ENCODE assay signal across 17 cellular contexts in genomic region chr12:125114365-125115141, GRCh38. TPM values are rescaled to one million over a fixed set of nuclear protein-coding genes. Genes with fewer than 3 reads are reported as not detected.
DNase-seq lines count a peak whose midpoint lies in the region; ATAC-seq, FAIRE-seq and TF ChIP-seq lines count a peak whose summit lies in the region.
"Had no signal": no experiment of that assay in that cellular context is flagged by ENCODE, and none has a peak within 500 bp of the region (broad histone marks: within the 10 kb centered on the region; RNA-seq: fewer than 3 reads in every experiment).

No MANE protein-coding gene starts in this region.

- no peak for FAIRE-seq in K562 (lab: Jason Lieb, UNC)
- FAIRE-seq: H54, small intestine had no signal

- TF ChIP-seq CTCF in K562 (IDR thresholded peaks at IDR 0.05 in 2 of 3, conservative IDR thresholded peaks at IDR 0.05 in 1 of 3; ENCODE audit: insufficient read depth in 2 of 3, low read depth in 1 of 3, low read length in 3 of 3): no peak
- TF ChIP-seq CTCF in esophagus squamous epithelium (IDR thresholded peaks at IDR 0.05): no peak

- no peak overlapping the region for H3K27ac ChIP-seq in K562 (ENCODE audit: extremely low read depth, low read depth, low read length)
- no peak overlapping the region for H3K27ac ChIP-seq in esophagus squamous epithelium
- H3K27ac ChIP-seq: brain microvascular endothelial cell, parathyroid adenoma had no signal

- H3K79me2 ChIP-seq in K562 (ENCODE audit: control insufficient read depth, insufficient read depth, low read length): no peaks in the 10 kb centered on the region
- H3K79me2 ChIP-seq: parathyroid adenoma had no signal

- CTCF ChIA-PET in K562 (lab: Yijun Ruan, JAX; ENCODE audit: low intra/inter-chr PET ratio): no interaction called here

- TF ChIP-seq RAD21 in K562 (CRISPR knock-in tag; conservative IDR thresholded peaks at IDR 0.05 in 1 of 2, IDR thresholded peaks at IDR 0.05 in 1 of 2): no peak

- H4K20me1 ChIP-seq in K562 (replicated peaks; ENCODE audit: control insufficient read depth, insufficient read depth, low read length): no peaks in the 10 kb centered on the region

- no peak overlapping the region for H3K9ac ChIP-seq in K562 (ENCODE audit: insufficient read depth in 1 of 2, low read depth in 2 of 2, low read length in 2 of 2)
- H3K9ac ChIP-seq: parathyroid adenoma had no signal

- intact Hi-C loops in K562 (cut with micrococcal nuclease) (no loop called here), esophagus squamous epithelium (cut with DNase I) (no loop called here)

- TF ChIP-seq POLR2A in GM18505 (IDR thresholded peaks at IDR 0.05; ENCODE audit: borderline replicate concordance, extremely low read depth, insufficient read depth, insufficient read length) (no peak), K562 (conservative IDR thresholded peaks at IDR 0.05) (no peak), esophagus squamous epithelium (IDR thresholded peaks at IDR 0.05) (no peak)

- in situ Hi-C loops in K562 (cut with MboI): no loop called here

- DNase-seq in K562 (ENCODE audit: extremely low read depth in 1 of 4, low spot score in 3 of 4): no peak
- DNase-seq in globus pallidus (ENCODE audit: low spot score): no peak
- DNase-seq in esophagus squamous epithelium (lab: John Stamatoyannopoulos, UW): no peak
- DNase-seq in NCI-H510A (lab: John Stamatoyannopoulos, UW): no peak
- DNase-seq: activated naive CD4-positive, alpha-beta T cell treated with Interleukin-2 at 50 U/mL for 16 hours; BE2C; brain microvascular endothelial cell; left colon; NCI-H1694; NCI-H510A treated with DMSO at 0.1 percent for 48 hours; small intestine had no signal

- WGBS in K562 (ENCODE audit: insufficient coverage, low coverage, missing lambda C conversion rate): 80% methylated on average over 24 of the region's 40 CpGs
- no CpG with 5 or more reads among the region's 40 CpGs for WGBS in esophagus squamous epithelium, 2 donors

- no peak for TF ChIP-seq EP300 in K562 (IDR thresholded peaks at IDR 0.05; ENCODE audit: low read length)

- POLR2A ChIA-PET in K562 (lab: Yijun Ruan, JAX): no interaction called here

- BruUV-seq in K562 (replicated peaks; lab: Mats Ljungman, UMichigan): no TSS peak

- H3K4me1 ChIP-seq in K562 (replicated peaks in 1 of 2; ENCODE audit: control insufficient read depth in 2 of 2, insufficient read depth in 2 of 2, low read length in 2 of 2): peaks cover 3 to 12% of the 10 kb centered on the region in 2 experiments; a peak in 3 of 5 replicates
- peaks cover 0 to 9% (median 0%) of the 10 kb centered on the region in 3 donors for H3K4me1 ChIP-seq in esophagus squamous epithelium
- H3K4me1 ChIP-seq: parathyroid adenoma had no signal

- no peak overlapping the region for H3K4me2 ChIP-seq in K562 (ENCODE audit: insufficient read depth, low read length)

- ATAC-seq in GM18505 (IDR thresholded peaks at IDR 0.05; ENCODE audit: unreplicated experiment): peak; percentile 72
- ATAC-seq in GM18909 (IDR thresholded peaks at IDR 0.05; ENCODE audit: poor library complexity, unreplicated experiment): peak; percentile 43
- peak; percentile 60 for ATAC-seq in HG02763 (IDR thresholded peaks at IDR 0.05; ENCODE audit: unreplicated experiment)
- ATAC-seq in K562: no peak
- ATAC-seq in HG02678 (IDR thresholded peaks at IDR 0.05; ENCODE audit: unreplicated experiment): no peak
- ATAC-seq: left colon had no signal

- no peaks in the 10 kb centered on the region for H3K9me1 ChIP-seq in K562 (ENCODE audit: control insufficient read depth, insufficient read depth, low read length)

- H2AFZ ChIP-seq in K562 (ENCODE audit: low read depth, low read length): no peak overlapping the region
- H2AFZ ChIP-seq: parathyroid adenoma had no signal

- H3K27me3 ChIP-seq in K562 (ENCODE audit: control insufficient read depth in 2 of 2, insufficient read depth in 2 of 2, low read length in 2 of 2) (no peaks in the 10 kb centered on the region), esophagus squamous epithelium (no peaks in the 10 kb centered on the region)
- H3K27me3 ChIP-seq: BE2C, brain microvascular endothelial cell had no signal

- H3K9me3 ChIP-seq in K562 (replicated peaks; ENCODE audit: control insufficient read depth, insufficient read depth, low read depth, low read length) (no peaks in the 10 kb centered on the region), esophagus squamous epithelium (no peaks in the 10 kb centered on the region)
- H3K9me3 ChIP-seq: BE2C had no signal

- H3K36me3 ChIP-seq in K562 (ENCODE audit: control insufficient read depth, insufficient read depth, low read length) (peaks cover 9% of the 10 kb centered on the region; the same call in 2 of the 3 replicates), esophagus squamous epithelium (peaks cover 0 to 100% (median 8%) of the 10 kb centered on the region in 3 donors)

- no peak overlapping the region for H3K4me3 ChIP-seq in K562
- H3K4me3 ChIP-seq in esophagus squamous epithelium: no peak overlapping the region

TF ChIP-seq in K562, 482 proteins besides CTCF, POLR2A, EP300 and RAD21:
- TF ChIP-seq POLR2G (IDR thresholded peaks at IDR 0.05; ENCODE audit: low read depth, low read length) (0 out of 2 replicates have a peak, but pooled peaks have one; percentile 19), ZNF507 (tag; conservative IDR thresholded peaks at IDR 0.05) (no peak), CHD2 (IDR thresholded peaks at IDR 0.05; ENCODE audit: low read depth, low read length) (no peak)

RNA-seq across cellular contexts. Expression of gene AACS, which starts 49.3 kb away (rescaled TPM):
- 70.2 and 94.5 TPM in 2 replicates for total RNA-seq in K562 (2011; cell fraction: chromatin; rRNA removed; ENCODE audit: low replicate concordance)
- 32.8 and 38.7 TPM in 2 replicates for total RNA-seq in K562 (2011; cell fraction: nucleolus; rRNA removed)
- 53.8 and 66.5 TPM in 2 replicates for total RNA-seq in K562 (2011; cell fraction: nucleoplasm; rRNA removed)
- total RNA-seq in K562 (2014; rRNA removed) (5.9 and 8.0 TPM in 2 replicates), K562 (2014; rRNA removed; fragmentation: Illumina TruSeq; extraction: Trizol) (4.3 and 5.5 TPM in 2 replicates), K562 (2015; rRNA removed; fragmentation: Illumina TruSeq; extraction: Trizol) (4.9 and 6.0 TPM in 2 replicates), K562 (2021) (13.0 and 13.5 TPM in 2 replicates), esophagus squamous epithelium (10 to 100 TPM; 38.0 to 53.3 (median 44.3) TPM)
- polyA plus RNA-seq in K562 (2011; rRNA removed) (5.5 and 6.3 TPM in 2 replicates), K562 (2014; fragmentation: Illumina TruSeq; extraction: Trizol) (6.2 and 7.5 TPM in 2 replicates), K562 (2014; fragmentation: Nextera tagmentation; extraction: Ambion mirVana) (1 to 10 TPM; 2.4 TPM), K562 (2014; rRNA removed) (6.7 and 8.0 TPM in 2 replicates)
- polyA plus RNA-seq in K562 (2011; cell fraction: cytosol; rRNA removed): 4.7 and 6.1 TPM in 2 replicates
- polyA plus RNA-seq in K562 (2011; cell fraction: nucleus; rRNA removed): 13.1 and 25.4 TPM in 2 replicates
- 8.4 and 12.8 TPM in 2 replicates for polyA plus RNA-seq in K562 (2012)
- polyA minus RNA-seq in K562 (2011; rRNA and poly(A)+ RNA removed): 9.2 and 16.2 TPM in 2 replicates
- 4.3 and 8.6 TPM in 2 replicates for polyA minus RNA-seq in K562 (2011; cell fraction: cytosol; rRNA and poly(A)+ RNA removed)
- 10.0 and 10.8 TPM in 2 replicates for polyA minus RNA-seq in K562 (2011; cell fraction: nucleus; rRNA and poly(A)+ RNA removed)

Comparison
In these comparisons a context has a peak if more than half of its experiments do, and no peak if none do; other contexts are left out.
1. ATAC-seq: peak in GM18505 (single experiment), GM18909 (single experiment) and HG02763 (single experiment); none in K562 (single experiment) and HG02678 (single experiment).